ENCODE assay signal across 19 cellular contexts in genomic region chr2:76169289-76169688, GRCh38.
DNase-seq lines count a peak whose midpoint lies in the region; FAIRE-seq and TF ChIP-seq lines count a peak whose summit lies in the region.
"Had no signal": no experiment of that assay in that cellular context is flagged by ENCODE, and none has a peak within 500 bp of the region (broad histone marks: within the 10 kb centered on the region; RNA-seq: fewer than 3 reads in every experiment).

No MANE protein-coding gene starts in this region.

- no peak for TF ChIP-seq CTCF in D721Med (IDR thresholded peaks at IDR 0.05; ENCODE audit: insufficient read depth, missing control alignments)

- peak; percentile 70 for FAIRE-seq in D721Med (lab: Jason Lieb, UNC)
- FAIRE-seq: G401.6, GM12892, H1 had no signal

- DNase-seq in D721Med (ENCODE audit: insufficient read length, low spot score), result no peak
- DNase-seq in NCI-H1694 treated with DMSO at 0.1 percent for 48 hours (lab: John Stamatoyannopoulos, UW), result peak; percentile 46
- peak; percentile 80 for DNase-seq in NCI-H82 (lab: John Stamatoyannopoulos, UW)
- peak; percentile 59 for DNase-seq in superior temporal gyrus (ENCODE audit: extremely low spot score)
- no peak for DNase-seq in NCI-H69 (lab: John Stamatoyannopoulos, UW)
- DNase-seq in NCI-H2107 (lab: John Stamatoyannopoulos, UW), result no peak
- no peak for DNase-seq in NCI-H774 (lab: John Stamatoyannopoulos, UW)
- DNase-seq: C1 segment of cervical spinal cord; Calu3; CD4-positive, alpha-beta memory T cell; COR-L47; DMS153; DND-41; GM23248; H7; HCEC 1CT had no signal

Comparison
In these comparisons a context has a peak if more than half of its experiments do, and no peak if none do; other contexts are left out.
1. DNase-seq: peak in NCI-H1694 treated with DMSO at 0.1 percent for 48 hours (single experiment), NCI-H82 (single experiment) and superior temporal gyrus (single experiment); none in D721Med (single experiment), NCI-H69 (single experiment), NCI-H2107 (single experiment) and NCI-H774 (single experiment).